In the genomic region with DNA sequence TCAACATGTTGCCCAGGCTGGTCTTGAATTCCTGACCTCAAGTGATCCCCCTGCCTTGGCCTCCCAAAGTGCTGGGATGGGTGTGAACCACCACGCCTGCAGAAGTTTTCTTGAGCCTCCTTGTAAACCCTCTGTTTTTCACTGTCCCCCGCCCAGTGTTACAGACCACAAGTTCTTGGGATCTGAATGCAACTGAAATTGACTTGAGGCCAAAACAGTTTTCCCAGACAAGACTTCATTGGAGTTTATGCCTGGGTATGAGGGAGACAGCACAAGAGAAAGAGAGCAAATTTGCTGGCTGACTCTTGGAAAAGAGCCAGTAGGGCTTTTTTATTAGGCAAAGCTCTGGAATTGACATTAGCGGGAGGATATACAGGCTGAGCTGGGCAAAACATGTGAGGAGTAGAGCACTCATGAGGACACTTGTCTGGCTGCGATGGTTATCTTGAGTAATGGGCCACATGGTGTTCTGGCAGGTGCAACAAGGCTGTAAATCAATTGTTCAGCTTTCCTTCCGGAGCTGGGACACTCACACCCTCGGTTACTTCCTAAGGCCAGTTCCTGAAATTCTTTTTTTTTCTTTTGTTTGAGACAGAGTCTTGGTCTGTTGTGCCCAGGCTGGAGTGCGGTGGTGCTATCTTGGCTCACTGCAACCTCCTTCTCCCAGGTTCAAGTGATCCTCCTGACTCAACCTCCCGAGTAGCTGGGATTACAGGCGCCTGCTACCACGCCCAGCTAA, we compare ENCODE assay signal across 8 cellular contexts. TPM values are rescaled to one million over a fixed set of nuclear protein-coding genes. Genes with fewer than 3 reads are reported as not detected.
DNase-seq lines count a peak whose midpoint lies in the region; ATAC-seq and TF ChIP-seq lines count a peak whose summit lies in the region.

No MANE protein-coding gene starts in this region.

- H3K36me3 ChIP-seq in BJ (ENCODE audit: control insufficient read depth, insufficient read depth, low read length) (no peaks in the 10 kb centered on the region), SJCRH30 (no peaks in the 10 kb centered on the region), lower lobe of right lung (no peaks in the 10 kb centered on the region)

- H3K27ac ChIP-seq in SJCRH30: peak overlapping the region; percentile 46
- peak overlapping the region; percentile 36 for H3K27ac ChIP-seq in lower lobe of right lung

- no peaks in the 10 kb centered on the region for H3K27me3 ChIP-seq in BJ (ENCODE audit: control insufficient read depth, insufficient read depth, low read length)
- H3K27me3 ChIP-seq in SJCRH30: no peaks in the 10 kb centered on the region
- H3K27me3 ChIP-seq in lower lobe of right lung (ENCODE audit: low read depth): no peaks in the 10 kb centered on the region

- POLR2A ChIA-PET in BJ (lab: Charles Lee): no interaction called here

- no peak overlapping the region for H3K27ac Mint-ChIP-seq in activated naive CD4-positive, alpha-beta T cell treated with anti-CD3 and anti-CD28 coated beads for 36 hours

- H3K4me3 Mint-ChIP-seq in activated naive CD4-positive, alpha-beta T cell treated with anti-CD3 and anti-CD28 coated beads for 36 hours: no peak overlapping the region

- H3K9me3 Mint-ChIP-seq in activated naive CD4-positive, alpha-beta T cell treated with anti-CD3 and anti-CD28 coated beads for 36 hours: no peaks in the 10 kb centered on the region

- H3K27me3 Mint-ChIP-seq in activated naive CD4-positive, alpha-beta T cell treated with anti-CD3 and anti-CD28 coated beads for 36 hours (ENCODE audit: low read depth): no peaks in the 10 kb centered on the region

- H3K4me3 ChIP-seq in BJ (ENCODE audit: low read depth, low read length): no peak overlapping the region
- H3K4me3 ChIP-seq in SJCRH30: no peak overlapping the region
- H3K4me3 ChIP-seq in lower lobe of right lung: no peak overlapping the region

- DNase-seq in BJ (ENCODE audit: low read depth): peak; percentile 84
- peak; percentile 87 for DNase-seq in NCI-H1105 (lab: John Stamatoyannopoulos, UW)
- DNase-seq in SJCRH30: peak; percentile 90 to 96
- no peak for DNase-seq in lower lobe of right lung
- no peak for DNase-seq in GDM1 (lab: John Stamatoyannopoulos, UW)
- DNase-seq in OCI-M2 (lab: John Stamatoyannopoulos, UW; ENCODE audit: unreplicated experiment): no peak
- no peak for DNase-seq in activated naive CD4-positive, alpha-beta T cell treated with anti-CD3 and anti-CD28 coated beads for 36 hours

- peaks cover 37% of the 10 kb centered on the region for H3K4me1 Mint-ChIP-seq in activated naive CD4-positive, alpha-beta T cell treated with anti-CD3 and anti-CD28 coated beads for 36 hours (ENCODE audit: low read depth)

- H3K4me1 ChIP-seq in SJCRH30 (peaks cover 42% of the 10 kb centered on the region), lower lobe of right lung (peaks cover 36% of the 10 kb centered on the region)

- H3K9me3 ChIP-seq in SJCRH30 (replicated peaks) (no peaks in the 10 kb centered on the region), lower lobe of right lung (no peaks in the 10 kb centered on the region)

- no peak for TF ChIP-seq CTCF in BJ (IDR thresholded peaks at IDR 0.05; ENCODE audit: insufficient read depth, low read depth, low read length)
- TF ChIP-seq CTCF in lower lobe of right lung (IDR thresholded peaks at IDR 0.05): no peak

- H3K36me3 Mint-ChIP-seq in activated naive CD4-positive, alpha-beta T cell treated with anti-CD3 and anti-CD28 coated beads for 36 hours (ENCODE audit: low read depth): peaks cover 16% of the 10 kb centered on the region

- intact Hi-C loops in lower lobe of right lung (cut with DNase I): no loop called here
- intact Hi-C loops in activated naive CD4-positive, alpha-beta T cell treated with anti-CD3 and anti-CD28 coated beads for 36 hours (cut with micrococcal nuclease): no loop called here

- CTCF ChIA-PET in BJ (lab: Yijun Ruan, JAX): interaction anchor here (0.9 to 1.6 kb wide), 4 partner anchors 9 to 460 kb away, joined by 3 to 6 read pairs (median 4); a partner anchor contains a TSS
- CTCF ChIA-PET in activated naive CD4-positive, alpha-beta T cell treated with anti-CD3 and anti-CD28 coated beads for 36 hours (lab: Charles Lee): interaction anchor here (2.2 to 4.0 kb wide), 2 partner anchors 10 to 24 kb away, joined by 9 to 19 read pairs; no protein-coding TSS in a partner anchor

- ATAC-seq in lower lobe of right lung: peak in 1 of 2 donors; percentile 41
- ATAC-seq in GM19023 (IDR thresholded peaks at IDR 0.05; ENCODE audit: unreplicated experiment): no peak

RNA-seq across cellular contexts. Expression of a gene that starts 12.7 kb away (rescaled TPM):
- 266 and 342 TPM in 2 replicates for polyA plus RNA-seq in BJ (2011; rRNA removed)
- 228 and 270 TPM in 2 replicates for polyA minus RNA-seq in BJ (2011; rRNA and poly(A)+ RNA removed)
- total RNA-seq in SJCRH30 (2014; rRNA removed; shearing (Covaris generic)): 454 and 471 TPM in 2 replicates
- total RNA-seq in lower lobe of right lung: 274 TPM
- 100 to 1,000 TPM; 777 to 829 TPM for total RNA-seq in activated naive CD4-positive, alpha-beta T cell treated with anti-CD3 and anti-CD28 coated beads for 36 hours

RNA-seq across cellular contexts. Expression of a gene that starts 15.6 kb away (rescaled TPM):
- 1.9 TPM in 2 replicates for polyA plus RNA-seq in BJ (2011; rRNA removed)
- polyA minus RNA-seq in BJ (2011; rRNA and poly(A)+ RNA removed): 0.90 and 1.1 TPM in 2 replicates
- 0.35 and 0.79 TPM in 2 replicates for total RNA-seq in SJCRH30 (2014; rRNA removed; shearing (Covaris generic))
- 8.3 TPM for total RNA-seq in lower lobe of right lung
- total RNA-seq in activated naive CD4-positive, alpha-beta T cell treated with anti-CD3 and anti-CD28 coated beads for 36 hours: 100 to 1,000 TPM; 107 to 117 TPM

RNA-seq across cellular contexts. Expression of a gene that starts 30.9 kb away (rescaled TPM):
- 75.6 and 124 TPM in 2 replicates for polyA plus RNA-seq in BJ (2011; rRNA removed)
- 21.2 and 31.1 TPM in 2 replicates for polyA minus RNA-seq in BJ (2011; rRNA and poly(A)+ RNA removed)
- 55.8 and 64.6 TPM in 2 replicates for total RNA-seq in SJCRH30 (2014; rRNA removed; shearing (Covaris generic))
- 227 TPM for total RNA-seq in lower lobe of right lung
- total RNA-seq in activated naive CD4-positive, alpha-beta T cell treated with anti-CD3 and anti-CD28 coated beads for 36 hours: 100 to 1,000 TPM; 137 to 145 TPM

RNA-seq across cellular contexts. Expression of a gene that starts 36.9 kb away (rescaled TPM):
- polyA plus RNA-seq in BJ (2011; rRNA removed): 44.4 and 71.8 TPM in 2 replicates
- polyA minus RNA-seq in BJ (2011; rRNA and poly(A)+ RNA removed): 15.4 and 35.5 TPM in 2 replicates
- total RNA-seq in SJCRH30 (2014; rRNA removed; shearing (Covaris generic)): 42.1 and 44.6 TPM in 2 replicates
- 60.1 TPM for total RNA-seq in lower lobe of right lung
- total RNA-seq in activated naive CD4-positive, alpha-beta T cell treated with anti-CD3 and anti-CD28 coated beads for 36 hours: 10 to 100 TPM; 18.2 to 19.6 TPM

RNA-seq across cellular contexts. Expression of a gene that starts 37.3 kb away (rescaled TPM):
- 12.8 and 20.6 TPM in 2 replicates for polyA plus RNA-seq in BJ (2011; rRNA removed)
- polyA minus RNA-seq in BJ (2011; rRNA and poly(A)+ RNA removed): 2.6 and 4.3 TPM in 2 replicates
- 29.5 and 29.7 TPM in 2 replicates for total RNA-seq in SJCRH30 (2014; rRNA removed; shearing (Covaris generic))
- total RNA-seq in lower lobe of right lung: 23.1 TPM
- 10 to 100 TPM; 47.2 to 52.7 TPM for total RNA-seq in activated naive CD4-positive, alpha-beta T cell treated with anti-CD3 and anti-CD28 coated beads for 36 hours

Comparison
In these comparisons a context has a peak if more than half of its experiments do, and no peak if none do; other contexts are left out.
1. DNase-seq: peak in BJ (single experiment), NCI-H1105 (single experiment) and SJCRH30 (2 of 2); none in lower lobe of right lung (single experiment), GDM1 (single experiment), OCI-M2 (single experiment) and activated naive CD4-positive, alpha-beta T cell treated with anti-CD3 and anti-CD28 coated beads for 36 hours (single experiment).
2. RNA of a gene that starts 15.6 kb away (total RNA-seq): 107 to 117 TPM in activated naive CD4-positive, alpha-beta T cell treated with anti-CD3 and anti-CD28 coated beads for 36 hours; 8.3 TPM in lower lobe of right lung (single experiment) and 0.35 to 0.79 TPM in SJCRH30; every median in the first group is over 10 times any median in the second.